ENCODE assay signal across 9 cellular contexts in genomic region chr17:17808706-17809432, GRCh38. TPM values are rescaled to one million over a fixed set of nuclear protein-coding genes. Genes with fewer than 3 reads are reported as not detected.
DNase-seq lines count a peak whose midpoint lies in the region; ATAC-seq and TF ChIP-seq lines count a peak whose summit lies in the region.
"Had no signal": no experiment of that assay in that cellular context is flagged by ENCODE, and none has a peak within 500 bp of the region (broad histone marks: within the 10 kb centered on the region; RNA-seq: fewer than 3 reads in every experiment).

No MANE protein-coding gene starts in this region.

- peaks cover 77% of the 10 kb centered on the region for H3K36me3 ChIP-seq in thymus (ENCODE audit: control insufficient read depth, insufficient read depth)

- WGBS in thymus, result 83% methylated on average over 15 of the region's 15 CpGs

- peak overlapping the region; percentile 42 for H3K27ac Mint-ChIP-seq in activated CD4-positive, alpha-beta T cell treated with anti-CD3 and anti-CD28 coated beads, Interleukin-2, amount 10 ng/mL, durations not matched to agents 7 days and 5 days

- ATAC-seq in esophagus mucosa, result peak; percentile 17

- H3K9me3 ChIP-seq in thymus (ENCODE audit: control insufficient read depth), result no peaks in the 10 kb centered on the region

- no peaks in the 10 kb centered on the region for H3K27me3 ChIP-seq in thymus (ENCODE audit: control insufficient read depth, insufficient read depth)

- H3K4me1 Mint-ChIP-seq in activated CD4-positive, alpha-beta T cell treated with anti-CD3 and anti-CD28 coated beads, Interleukin-2, amount 10 ng/mL, durations not matched to agents 7 days and 5 days, result peaks cover 23% of the 10 kb centered on the region

- H3K36me3 Mint-ChIP-seq in activated CD4-positive, alpha-beta T cell treated with anti-CD3 and anti-CD28 coated beads, Interleukin-2, amount 10 ng/mL, durations not matched to agents 7 days and 5 days (ENCODE audit: low read depth), result peaks cover 18% of the 10 kb centered on the region

- CTCF ChIA-PET in activated CD4-positive, alpha-beta T cell treated with anti-CD3 and anti-CD28 coated beads, Interleukin-2, amount 10 ng/mL, durations not matched to agents 7 days and 5 days (lab: Charles Lee), result interaction anchor here (0.8 to 3.2 kb wide), 4 partner anchors 10 to 45 kb away, joined by 3 to 9 read pairs (median 4); no protein-coding TSS in a partner anchor

- no peaks in the 10 kb centered on the region for H3K4me1 ChIP-seq in thymus (ENCODE audit: control insufficient read depth, insufficient read depth, low read length)

- H3K27me3 Mint-ChIP-seq in activated CD4-positive, alpha-beta T cell treated with anti-CD3 and anti-CD28 coated beads, Interleukin-2, amount 10 ng/mL, durations not matched to agents 7 days and 5 days, result no peaks in the 10 kb centered on the region

- no peak for DNase-seq in activated CD4-positive, alpha-beta T cell treated with anti-CD3 and anti-CD28 coated beads, Interleukin-2, amount 10 ng/mL, durations not matched to agents 7 days and 5 days
- no peak for DNase-seq in activated CD4-positive, alpha-beta T cell treated with anti-CD3 and anti-CD28 coated beads, Interleukin-2, amount 50 U/mL, for 1 hour
- peak; percentile 44 for DNase-seq in NB4 (ENCODE audit: low read depth)
- DNase-seq in cerebellum (ENCODE audit: low spot score), result no peak
- no peak for DNase-seq in stimulated activated CD4-positive, alpha-beta T cell treated with anti-CD3 and anti-CD28 coated beads, Interleukin-2, amount 100 ng/mL, for 24 hours
- DNase-seq in HuH-7.5 (ENCODE audit: low spot score), result no peak
- DNase-seq: stimulated activated CD4-positive, alpha-beta T cell treated with anti-CD3 and anti-CD28 coated beads, Interleukin-1b, Interleukin-23, amount 100 ng/mL, for 48 hours had no signal

- POLR2A ChIA-PET in activated CD4-positive, alpha-beta T cell treated with anti-CD3 and anti-CD28 coated beads, Interleukin-2, amount 10 ng/mL, durations not matched to agents 7 days and 5 days (lab: Charles Lee), result no interaction called here

- H3K4me3 ChIP-seq in NB4 (ENCODE audit: low read depth, low read length), result no peak overlapping the region
- no peak overlapping the region for H3K4me3 ChIP-seq in thymus (ENCODE audit: low read length)

- H3K27ac ChIP-seq in thymus (ENCODE audit: low read depth), result peak overlapping the region; percentile 8

- no peaks in the 10 kb centered on the region for H3K9me3 Mint-ChIP-seq in activated CD4-positive, alpha-beta T cell treated with anti-CD3 and anti-CD28 coated beads, Interleukin-2, amount 10 ng/mL, durations not matched to agents 7 days and 5 days

- TF ChIP-seq CTCF in NB4 (IDR thresholded peaks at IDR 0.05; ENCODE audit: low read depth, low read length), result no peak

- H3K4me3 Mint-ChIP-seq in activated CD4-positive, alpha-beta T cell treated with anti-CD3 and anti-CD28 coated beads, Interleukin-2, amount 10 ng/mL, durations not matched to agents 7 days and 5 days, result no peak overlapping the region

- TF ChIP-seq POLR2A in NB4 (IDR thresholded peaks at IDR 0.05; ENCODE audit: extremely low read depth, insufficient read length), result no peak

RNA-seq across cellular contexts. Expression of gene SREBF1, which starts 27.9 kb away (rescaled TPM):
- 100 to 1,000 TPM; 175 to 176 TPM for total RNA-seq in activated CD4-positive, alpha-beta T cell treated with anti-CD3 and anti-CD28 coated beads, Interleukin-2, amount 10 ng/mL, durations not matched to agents 7 days and 5 days
- 142 TPM for total RNA-seq in esophagus mucosa
- polyA plus RNA-seq in thymus, result 53.3 TPM
- 11.8 TPM for total RNA-seq in cerebellum

Comparison
In these comparisons a context has a peak if more than half of its experiments do, and no peak if none do; other contexts are left out.
1. RNA of gene SREBF1, which starts 27.9 kb away (total RNA-seq): 175 to 176 TPM in activated CD4-positive, alpha-beta T cell treated with anti-CD3 and anti-CD28 coated beads, Interleukin-2, amount 10 ng/mL, durations not matched to agents 7 days and 5 days and 142 TPM in esophagus mucosa (single experiment); 11.8 TPM in cerebellum (single experiment); every median in the first group is over 10 times any median in the second.